In genomic region chr13:19852766-19853165, GRCh38 we compare ENCODE assay signal across 16 cellular contexts. TPM values are rescaled to one million over a fixed set of nuclear protein-coding genes. Genes with fewer than 3 reads are reported as not detected.
DNase-seq lines count a peak whose midpoint lies in the region; ATAC-seq and TF ChIP-seq lines count a peak whose summit lies in the region.
"Had no signal": no experiment of that assay in that cellular context is flagged by ENCODE, and none has a peak within 500 bp of the region (broad histone marks: within the 10 kb centered on the region; RNA-seq: fewer than 3 reads in every experiment).

No MANE protein-coding gene starts in this region.

- peaks cover 91% of the 10 kb centered on the region for H3K36me3 Mint-ChIP-seq in stimulated activated effector memory CD8-positive, alpha-beta T cell treated with anti-CD3 and anti-CD28 coated beads, Interleukin-12 subunit alpha, Interleukin-12 subunit beta, amount 100 ng/mL, for 72 hours
- peaks cover 21% of the 10 kb centered on the region for H3K36me3 Mint-ChIP-seq in mesothelial cell of epicardium

- H3K9me3 Mint-ChIP-seq in stimulated activated effector memory CD8-positive, alpha-beta T cell treated with anti-CD3 and anti-CD28 coated beads, Interleukin-12 subunit alpha, Interleukin-12 subunit beta, amount 100 ng/mL, for 72 hours = no peaks in the 10 kb centered on the region
- H3K9me3 Mint-ChIP-seq in mesothelial cell of epicardium = no peaks in the 10 kb centered on the region
- H3K9me3 Mint-ChIP-seq: CD8-positive, alpha-beta memory T cell; IgD-negative memory B cell had no signal

- peak overlapping the region; percentile 29 for H3K27ac Mint-ChIP-seq in stimulated activated effector memory CD8-positive, alpha-beta T cell treated with anti-CD3 and anti-CD28 coated beads, Interleukin-12 subunit alpha, Interleukin-12 subunit beta, amount 100 ng/mL, for 72 hours
- no peak overlapping the region for H3K27ac Mint-ChIP-seq in mesothelial cell of epicardium
- H3K27ac Mint-ChIP-seq: CD4-positive, CD25-positive, alpha-beta regulatory T cell; IgD-negative memory B cell had no signal

- H3K4me1 Mint-ChIP-seq in stimulated activated effector memory CD8-positive, alpha-beta T cell treated with anti-CD3 and anti-CD28 coated beads, Interleukin-12 subunit alpha, Interleukin-12 subunit beta, amount 100 ng/mL, for 72 hours = peaks cover 16% of the 10 kb centered on the region
- H3K4me1 Mint-ChIP-seq in mesothelial cell of epicardium = no peaks in the 10 kb centered on the region

- peak; percentile 24 for DNase-seq in EH (ENCODE audit: low read depth)
- DNase-seq in EL = peak; percentile 27
- peak; percentile 18 for DNase-seq in M059J (ENCODE audit: low read depth)
- no peak for DNase-seq in stimulated activated effector memory CD8-positive, alpha-beta T cell treated with anti-CD3 and anti-CD28 coated beads, Interleukin-12 subunit alpha, Interleukin-12 subunit beta, amount 100 ng/mL, for 72 hours (ENCODE audit: low spot score in 2 of 2)
- no peak for DNase-seq in mesothelial cell of epicardium (ENCODE audit: low spot score in 2 of 2, unreplicated experiment in 2 of 2)
- DNase-seq in NOMO-1 (lab: John Stamatoyannopoulos, UW; ENCODE audit: unreplicated experiment in 2 of 2) = no peak
- DNase-seq: ACHN; BE2C; C1 segment of cervical spinal cord; CD4-positive, CD25-positive, alpha-beta regulatory T cell; CD8-positive, alpha-beta memory T cell; COR-L47; DMS 273 treated with DMSO at 0.1 percent for 48 hours; GF-D8; KG1 had no signal

- H3K4me3 Mint-ChIP-seq in stimulated activated effector memory CD8-positive, alpha-beta T cell treated with anti-CD3 and anti-CD28 coated beads, Interleukin-12 subunit alpha, Interleukin-12 subunit beta, amount 100 ng/mL, for 72 hours = no peak overlapping the region
- H3K4me3 Mint-ChIP-seq in mesothelial cell of epicardium = no peak overlapping the region
- H3K4me3 Mint-ChIP-seq: CD4-positive, CD25-positive, alpha-beta regulatory T cell; CD8-positive, alpha-beta memory T cell; IgD-negative memory B cell had no signal

- ATAC-seq in stimulated activated effector memory CD8-positive, alpha-beta T cell treated with anti-CD3 and anti-CD28 coated beads, Interleukin-12 subunit alpha, Interleukin-12 subunit beta, amount 100 ng/mL, for 72 hours = no peak

- no peak for TF ChIP-seq CTCF in mesothelial cell of epicardium (IDR thresholded peaks at IDR 0.05; ENCODE audit: unreplicated experiment)

- no peaks in the 10 kb centered on the region for H3K27me3 Mint-ChIP-seq in mesothelial cell of epicardium (ENCODE audit: low read depth)
- H3K27me3 Mint-ChIP-seq: CD4-positive, CD25-positive, alpha-beta regulatory T cell; IgD-negative memory B cell had no signal

RNA-seq across cellular contexts. Expression of gene ZMYM5, which starts 10.7 kb away (rescaled TPM):
- total RNA-seq in M059J (2014; rRNA removed; shearing (Covaris generic)) = 10.2 and 13.4 TPM in 2 replicates
- total RNA-seq in mesothelial cell of epicardium = 22.0 to 23.9 TPM (median 22.5 TPM) in 3 replicates

Comparison
In these comparisons a context has a peak if more than half of its experiments do, and no peak if none do; other contexts are left out.
1. DNase-seq: peak in EH (single experiment), EL (single experiment) and M059J (single experiment); none in stimulated activated effector memory CD8-positive, alpha-beta T cell treated with anti-CD3 and anti-CD28 coated beads, Interleukin-12 subunit alpha, Interleukin-12 subunit beta, amount 100 ng/mL, for 72 hours (0 of 2), mesothelial cell of epicardium (0 of 2) and NOMO-1 (0 of 2).